Comparison of ENCODE assay signal across 8 cellular contexts in the genomic region with DNA sequence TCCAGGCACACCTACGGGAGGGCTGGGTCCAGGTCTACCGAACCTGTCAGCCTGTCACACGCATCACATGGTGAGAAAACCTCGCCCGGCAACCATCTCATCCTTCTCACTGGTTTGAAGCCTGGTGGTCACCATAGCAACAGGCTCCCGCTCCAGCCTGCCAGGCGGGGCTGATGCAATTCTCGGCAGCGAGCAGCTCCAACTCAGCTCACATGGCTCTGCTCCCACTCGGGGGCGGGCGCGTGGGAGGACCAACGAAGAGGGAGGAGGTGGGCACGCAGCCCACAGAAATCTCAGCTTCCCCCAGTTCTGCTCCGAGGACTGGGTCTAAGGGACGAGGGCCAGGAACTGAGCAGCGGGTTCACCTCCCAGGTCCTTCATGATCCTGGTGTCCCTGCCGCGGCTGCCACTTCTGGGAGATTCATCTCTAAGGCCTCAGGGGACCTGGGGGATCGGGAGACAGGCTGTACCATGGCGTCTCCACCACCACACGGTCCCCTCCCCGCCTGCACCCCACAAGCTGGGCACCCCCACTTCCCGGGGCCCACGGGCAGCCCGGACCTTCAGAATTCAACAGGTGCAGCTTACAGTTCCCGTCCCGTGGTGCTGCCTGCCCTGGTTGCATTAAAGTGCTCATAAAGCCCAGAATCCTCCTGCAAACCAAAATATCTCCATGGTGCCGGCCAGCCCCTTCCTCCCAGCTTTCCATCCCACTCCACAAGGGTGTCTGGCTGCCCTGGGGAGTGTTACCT. TPM values are rescaled to one million over a fixed set of nuclear protein-coding genes. Genes with fewer than 3 reads are reported as not detected.
DNase-seq lines count a peak whose midpoint lies in the region; ATAC-seq and TF ChIP-seq lines count a peak whose summit lies in the region.

No MANE protein-coding gene starts in this region.

- no peaks in the 10 kb centered on the region for H3K9me3 Mint-ChIP-seq in activated T-cell treated with anti-CD3 and anti-CD28 coated beads, Interleukin-2, amount 50 U/mL, for 24 hours

- H3K27me3 Mint-ChIP-seq in activated T-cell treated with anti-CD3 and anti-CD28 coated beads, Interleukin-2, amount 50 U/mL, for 24 hours = no peaks in the 10 kb centered on the region

- no peak overlapping the region for H3K27ac Mint-ChIP-seq in activated T-cell treated with anti-CD3 and anti-CD28 coated beads, Interleukin-2, amount 50 U/mL, for 24 hours

- H3K4me1 Mint-ChIP-seq in activated T-cell treated with anti-CD3 and anti-CD28 coated beads, Interleukin-2, amount 50 U/mL, for 24 hours (ENCODE audit: low read depth) = no peaks in the 10 kb centered on the region

- peak; percentile 24 for DNase-seq in GM04503 (ENCODE audit: low read depth)
- DNase-seq in NCI-H2171 treated with DMSO at 0.1 percent for 48 hours (lab: John Stamatoyannopoulos, UW) = peak; percentile 72
- no peak for DNase-seq in coronary artery (ENCODE audit: low spot score)
- peak; percentile 81 for DNase-seq in midbrain (lab: John Stamatoyannopoulos, UW)
- DNase-seq in GF-D8 (lab: John Stamatoyannopoulos, UW) = no peak
- no peak for DNase-seq in dermis blood vessel endothelial cell
- no peak for DNase-seq in activated T-cell treated with anti-CD3 and anti-CD28 coated beads, Interleukin-2, amount 50 U/mL, for 24 hours

- no peak overlapping the region for H3K4me3 Mint-ChIP-seq in activated T-cell treated with anti-CD3 and anti-CD28 coated beads, Interleukin-2, amount 50 U/mL, for 24 hours

- H3K4me3 ChIP-seq in coronary artery = peak overlapping the region; percentile 30

- no peaks in the 10 kb centered on the region for H3K36me3 Mint-ChIP-seq in activated T-cell treated with anti-CD3 and anti-CD28 coated beads, Interleukin-2, amount 50 U/mL, for 24 hours (ENCODE audit: low read depth)

- TF ChIP-seq CTCF in coronary artery (IDR thresholded peaks at IDR 0.05) = no peak

- H3K27ac ChIP-seq in coronary artery = no peak overlapping the region

- no peak for ATAC-seq in HG03520 (IDR thresholded peaks at IDR 0.05; ENCODE audit: unreplicated experiment)

RNA-seq across cellular contexts. Expression of gene ABR, which starts 25.8 kb away (rescaled TPM):
- 38.5 and 54.6 TPM in 2 replicates for total RNA-seq in dermis blood vessel endothelial cell

Comparison
In these comparisons a context has a peak if more than half of its experiments do, and no peak if none do; other contexts are left out.
1. DNase-seq: peak in GM04503 (single experiment), NCI-H2171 treated with DMSO at 0.1 percent for 48 hours (single experiment) and midbrain (single experiment); none in coronary artery (single experiment), GF-D8 (single experiment), dermis blood vessel endothelial cell (single experiment) and activated T-cell treated with anti-CD3 and anti-CD28 coated beads, Interleukin-2, amount 50 U/mL, for 24 hours (single experiment).